13 cellular contexts compared by ENCODE assay signal in the genomic region with DNA sequence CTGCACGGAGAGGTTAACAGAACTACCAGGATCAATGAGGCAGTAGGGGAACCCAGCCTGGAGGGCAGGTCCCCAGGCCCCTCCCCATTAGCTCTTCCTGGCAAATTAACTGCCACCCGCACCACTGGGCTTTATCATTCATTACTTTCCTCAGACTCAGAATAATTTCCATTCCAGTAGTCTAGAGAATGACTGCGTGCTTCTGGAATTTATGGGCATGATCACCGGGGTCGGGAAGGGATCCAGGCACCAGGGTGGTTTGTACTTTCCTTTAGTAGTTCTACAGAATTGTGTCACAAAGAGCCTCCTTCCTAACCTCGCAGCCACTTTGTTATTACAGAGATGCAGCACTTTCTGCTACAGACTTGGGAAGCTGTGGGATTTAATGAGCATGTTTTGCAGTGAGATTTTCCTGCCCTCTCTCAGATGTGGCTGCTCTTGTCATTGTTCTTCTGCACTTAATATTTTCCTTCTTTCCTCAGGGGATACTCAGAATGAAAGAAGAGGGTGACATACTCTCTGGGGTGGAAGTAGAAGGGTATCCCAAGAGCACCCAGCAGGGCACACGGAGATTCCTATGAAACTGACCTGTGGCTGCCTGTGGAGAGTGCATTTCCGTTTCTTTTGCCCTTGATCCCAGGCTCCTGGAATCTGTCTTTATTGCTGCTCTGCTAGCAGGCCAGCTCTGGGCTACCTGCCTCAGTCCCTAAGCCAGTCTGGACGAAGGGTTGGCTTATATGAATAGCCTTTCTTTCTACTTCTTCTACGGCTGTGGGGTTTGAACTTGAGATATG.
DNase-seq lines count a peak whose midpoint lies in the region; TF ChIP-seq lines count a peak whose summit lies in the region.
"Had no signal": no experiment of that assay in that cellular context is flagged by ENCODE, and none has a peak within 500 bp of the region (broad histone marks: within the 10 kb centered on the region; RNA-seq: fewer than 3 reads in every experiment).

No MANE protein-coding gene starts in this region.

- H3K4me1 ChIP-seq in smooth muscle cell (ENCODE audit: low read depth) (peaks cover 7% of the 10 kb centered on the region), colonic mucosa (no peaks in the 10 kb centered on the region)
- H3K4me1 ChIP-seq: prostate gland had no signal

- H3K4me2 ChIP-seq in smooth muscle cell = peak overlapping the region; percentile 78

- H3K27ac ChIP-seq in smooth muscle cell (ENCODE audit: low read depth) (no peak overlapping the region), colonic mucosa (no peak overlapping the region)
- H3K27ac ChIP-seq: 22Rv1, prostate gland, WERI-Rb-1 had no signal

- no peaks in the 10 kb centered on the region for H3F3A ChIP-seq in smooth muscle cell (ENCODE audit: low read depth)

- H3K9me3 ChIP-seq in smooth muscle cell (replicated peaks; ENCODE audit: low read depth) = no peaks in the 10 kb centered on the region
- H3K9me3 ChIP-seq in colonic mucosa = no peaks in the 10 kb centered on the region
- H3K9me3 ChIP-seq: prostate gland had no signal

- H2AFZ ChIP-seq in smooth muscle cell (ENCODE audit: low read depth) = peak overlapping the region; percentile 9

- H3K36me3 ChIP-seq in smooth muscle cell (ENCODE audit: low read depth) = no peaks in the 10 kb centered on the region
- H3K36me3 ChIP-seq in colonic mucosa = no peaks in the 10 kb centered on the region
- H3K36me3 ChIP-seq: prostate gland, WERI-Rb-1 had no signal

- H3K27me3 ChIP-seq in smooth muscle cell (ENCODE audit: low read depth) (no peaks in the 10 kb centered on the region), colonic mucosa (no peaks in the 10 kb centered on the region)

- H4K20me1 ChIP-seq in smooth muscle cell (ENCODE audit: low read depth) = no peaks in the 10 kb centered on the region

- no peak overlapping the region for H3K9ac ChIP-seq in smooth muscle cell (ENCODE audit: low read depth)
- H3K9ac ChIP-seq in colonic mucosa (ENCODE audit: low read depth in 2 of 2, low read length in 2 of 2) = no peak overlapping the region

- DNase-seq in DMS 273 (lab: John Stamatoyannopoulos, UW; ENCODE audit: unreplicated experiment) (peak; percentile 12), DMS 273 treated with DMSO at 0.1 percent for 48 hours (lab: John Stamatoyannopoulos, UW) (no peak), cerebellar cortex (ENCODE audit: low spot score) (peak; percentile 15), iris pigment epithelial cell (ENCODE audit: low read depth) (peak; percentile 56), smooth muscle cell (lab: John Stamatoyannopoulos, UW; ENCODE audit: unreplicated experiment) (no peak), colonic mucosa (no peak), pons (ENCODE audit: low spot score) (no peak), germinal center (ENCODE audit: low spot score) (no peak)
- DNase-seq: activated effector memory CD4-positive, alpha-beta T cell treated with anti-CD3 and anti-CD28 coated beads, Interleukin-2, amount 50 U/mL, for 16 hours; NCI-H2029; WERI-Rb-1 had no signal

- TF ChIP-seq CTCF in smooth muscle cell (IDR thresholded peaks at IDR 0.05; ENCODE audit: borderline replicate concordance, insufficient read depth, poor library complexity, severe bottlenecking) = no peak
- TF ChIP-seq CTCF in colonic mucosa (IDR thresholded peaks at IDR 0.05) = no peak

- peak overlapping the region; percentile 10 for H3K4me3 ChIP-seq in smooth muscle cell
- no peak overlapping the region for H3K4me3 ChIP-seq in colonic mucosa
- H3K4me3 ChIP-seq: prostate gland had no signal

- H3K79me2 ChIP-seq in smooth muscle cell (ENCODE audit: low read depth) = no peaks in the 10 kb centered on the region

- intact Hi-C loops in colonic mucosa (cut with DNase I) = no loop called here

- 7% methylated on average over 10 of the region's 10 CpGs for WGBS in smooth muscle cell (ENCODE audit: low lambda C conversion rate)

Comparison
In these comparisons a context has a peak if more than half of its experiments do, and no peak if none do; other contexts are left out.
1. DNase-seq: peak in DMS 273 (single experiment), cerebellar cortex (single experiment) and iris pigment epithelial cell (single experiment); none in DMS 273 treated with DMSO at 0.1 percent for 48 hours (single experiment), smooth muscle cell (single experiment), colonic mucosa (single experiment), pons (single experiment) and germinal center (single experiment).